Comparison of ENCODE assay signal across 1 cellular context in the genomic region with DNA sequence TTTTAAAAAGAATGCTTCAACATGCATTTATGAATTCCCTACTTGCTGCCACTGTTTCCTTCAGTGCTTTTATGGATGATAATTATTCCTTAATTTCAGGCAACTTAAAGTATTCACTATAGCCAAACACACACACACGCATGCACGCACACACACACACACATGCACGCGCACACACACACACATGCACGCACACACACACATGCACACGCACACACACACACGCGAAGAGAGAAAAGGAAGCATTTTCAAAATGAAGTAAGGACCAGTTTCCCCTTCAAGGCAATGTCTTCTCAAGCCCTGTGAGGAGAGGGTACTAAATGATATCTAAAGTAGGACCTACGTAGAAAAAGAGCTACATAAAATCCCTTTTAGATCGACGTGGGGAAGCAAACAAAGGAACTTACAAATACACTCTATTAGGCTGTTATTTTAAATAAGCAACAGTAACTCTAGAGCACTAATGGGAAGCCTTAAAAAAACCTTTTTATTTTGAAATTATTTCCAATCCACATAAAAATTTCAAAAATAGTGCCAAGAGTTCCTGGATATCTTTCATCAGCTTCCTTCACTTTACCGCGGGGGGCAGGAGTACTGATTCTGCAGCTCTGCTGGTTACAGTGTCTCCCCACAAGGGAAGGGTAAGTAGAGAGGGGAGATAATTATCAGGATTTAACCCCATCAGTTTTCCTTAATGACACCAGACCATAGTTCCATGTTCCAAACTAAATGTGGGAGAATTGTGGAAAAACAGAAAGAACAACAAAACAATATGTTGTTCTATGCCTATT.
TF ChIP-seq lines count a peak whose summit lies in the region.

No MANE protein-coding gene starts in this region.

TF ChIP-seq in SK-N-SH treated with all-trans-retinoic acid at 6 μM for 48 hours, 23 proteins besides CTCF, POLR2A, EP300 and RAD21:
- TF ChIP-seq, protein P1, sequence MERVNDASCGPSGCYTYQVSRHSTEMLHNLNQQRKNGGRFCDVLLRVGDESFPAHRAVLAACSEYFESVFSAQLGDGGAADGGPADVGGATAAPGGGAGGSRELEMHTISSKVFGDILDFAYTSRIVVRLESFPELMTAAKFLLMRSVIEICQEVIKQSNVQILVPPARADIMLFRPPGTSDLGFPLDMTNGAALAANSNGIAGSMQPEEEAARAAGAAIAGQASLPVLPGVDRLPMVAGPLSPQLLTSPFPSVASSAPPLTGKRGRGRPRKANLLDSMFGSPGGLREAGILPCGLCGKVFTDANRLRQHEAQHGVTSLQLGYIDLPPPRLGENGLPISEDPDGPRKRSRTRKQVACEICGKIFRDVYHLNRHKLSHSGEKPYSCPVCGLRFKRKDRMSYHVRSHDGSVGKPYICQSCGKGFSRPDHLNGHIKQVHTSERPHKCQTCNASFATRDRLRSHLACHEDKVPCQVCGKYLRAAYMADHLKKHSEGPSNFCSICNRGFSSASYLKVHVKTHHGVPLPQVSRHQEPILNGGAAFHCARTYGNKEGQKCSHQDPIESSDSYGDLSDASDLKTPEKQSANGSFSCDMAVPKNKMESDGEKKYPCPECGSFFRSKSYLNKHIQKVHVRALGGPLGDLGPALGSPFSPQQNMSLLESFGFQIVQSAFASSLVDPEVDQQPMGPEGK (CRISPR knock-in tag; IDR thresholded peaks at IDR 0.05; ENCODE audit: borderline replicate concordance): no peak
